9 cellular contexts compared by ENCODE assay signal in genomic region chr20:10671850-10672578, GRCh38. TPM values are rescaled to one million over a fixed set of nuclear protein-coding genes. Genes with fewer than 3 reads are reported as not detected.
DNase-seq lines count a peak whose midpoint lies in the region; ATAC-seq, FAIRE-seq and TF ChIP-seq lines count a peak whose summit lies in the region.
"Had no signal": no experiment of that assay in that cellular context is flagged by ENCODE, and none has a peak within 500 bp of the region (broad histone marks: within the 10 kb centered on the region; RNA-seq: fewer than 3 reads in every experiment).

No MANE protein-coding gene starts in this region.

- H3K36me3 ChIP-seq in GM12878 (ENCODE audit: control insufficient read depth in 2 of 2, insufficient read depth in 2 of 2, low read length in 1 of 2) (no peaks in the 10 kb centered on the region; a peak in 2 of 4 replicates), iPS-18a (ENCODE audit: control insufficient read depth, low read depth, low read length) (peaks cover 33% of the 10 kb centered on the region), small intestine (ENCODE audit: control insufficient read depth in 2 of 2, insufficient read depth in 2 of 2, low read length in 2 of 2) (peaks cover 0 to 4% of the 10 kb centered on the region in 2 donors)

- BruUV-seq in GM12878 (replicated peaks; lab: Mats Ljungman, UMichigan), result no TSS peak

- FAIRE-seq in GM12878 (lab: Jason Lieb, UNC), result peak; percentile 31
- no peak for FAIRE-seq in small intestine (lab: Jason Lieb, UNC)
- FAIRE-seq: G401.6 had no signal

- H2AFZ ChIP-seq in GM12878 (ENCODE audit: control insufficient read depth, low read depth, low read length), result peak overlapping the region; percentile 56

- H3K9me3 ChIP-seq in GM12878 (replicated peaks; ENCODE audit: control insufficient read depth, insufficient read depth, low read length) (no peaks in the 10 kb centered on the region), iPS-18a (ENCODE audit: control insufficient read depth, low read depth, low read length) (no peaks in the 10 kb centered on the region), small intestine (ENCODE audit: control insufficient read depth, low read depth) (no peaks in the 10 kb centered on the region)

- intact Hi-C loops in GM12878 (cut with micrococcal nuclease; ENCODE audit: unreplicated experiment), result loop anchor here (2.0 to 10.0 kb wide), 8 partner anchors 119 to 785 kb away; no protein-coding TSS in a partner anchor

- DNase-seq in NCI-H82 (lab: John Stamatoyannopoulos, UW) (peak; percentile 80), NCI-H82 treated with DMSO at 0.1 percent for 48 hours (lab: John Stamatoyannopoulos, UW; ENCODE audit: unreplicated experiment) (no peak), NCI-H2029 (lab: John Stamatoyannopoulos, UW) (peak; percentile 47), GM12878 (ENCODE audit: low read depth, low spot score) (no peak), small intestine (peak; percentile 58), mucosa of gallbladder (ENCODE audit: low spot score) (no peak)

- H3K9ac ChIP-seq in GM12878 (ENCODE audit: control insufficient read depth, insufficient read depth, low read length) (peak overlapping the region; percentile 62), iPS-18a (ENCODE audit: low read length) (peak overlapping the region; percentile 81)

- RAD21 ChIA-PET in GM12878 (lab: Charles Lee; ENCODE audit: unreplicated experiment), result interaction anchor here (0.6 to 3.6 kb wide), 13 partner anchors 9 to 872 kb away, joined by 3 to 30 read pairs (median 5); partner anchors contain the start of genes MKKS and SLX4IP

- CTCF ChIA-PET in GM12878 (lab: Yijun Ruan, JAX), result interaction anchor here (0.7 to 2.6 kb wide), 21 partner anchors 11 to 872 kb away, joined by 3 to 14 read pairs (median 4); no protein-coding TSS in a partner anchor

- SMC1A ChIA-PET in GM12878 (lab: Charles Lee; ENCODE audit: uncharacterized antibody, unreplicated experiment), result interaction anchor here (0.6 to 2.3 kb wide), 22 partner anchors 16 to 605 kb away, joined by 3 to 15 read pairs (median 5); no protein-coding TSS in a partner anchor

- peak overlapping the region; percentile 81 for H3K4me3 ChIP-seq in GM12878
- peak overlapping the region; percentile 93 for H3K4me3 ChIP-seq in iPS-18a (ENCODE audit: low read length)
- H3K4me3 ChIP-seq in small intestine (ENCODE audit: low read depth in 1 of 2, low read length in 2 of 2), result peak overlapping the region; percentile 74 to 85

- H3K27ac ChIP-seq in GM12878 (ENCODE audit: control insufficient read depth, insufficient read depth) (peak overlapping the region; percentile 66), iPS-18a (ENCODE audit: low read length) (no peak overlapping the region), small intestine (ENCODE audit: low read depth in 1 of 2, low read length in 1 of 2) (peak overlapping the region; percentile 96 to 100)

- no peak for TF ChIP-seq RAD21 in GM12878 (IDR thresholded peaks at IDR 0.05; ENCODE audit: insufficient read depth, low read depth, low read length)

- TF ChIP-seq POLR2A in GM12878 (IDR thresholded peaks at IDR 0.05; ENCODE audit: low read depth, low read length), result no peak; the same call in 1 of the 2 replicates

- peaks cover 0 to 5% of the 10 kb centered on the region in 2 experiments; a peak in 2 of 4 replicates for H3K27me3 ChIP-seq in GM12878 (replicated peaks in 1 of 2; ENCODE audit: control insufficient read depth in 2 of 2, insufficient read depth in 2 of 2, low read length in 1 of 2)
- no peaks in the 10 kb centered on the region for H3K27me3 ChIP-seq in iPS-18a (ENCODE audit: control insufficient read depth, insufficient read depth, low read length)
- no peaks in the 10 kb centered on the region for H3K27me3 ChIP-seq in small intestine (ENCODE audit: control insufficient read depth in 2 of 2, insufficient read depth in 2 of 2, low read length in 2 of 2)

- H4K20me1 ChIP-seq in GM12878 (ENCODE audit: control insufficient read depth, insufficient read depth), result no peaks in the 10 kb centered on the region

- peaks cover 10% of the 10 kb centered on the region for H3K79me2 ChIP-seq in GM12878 (ENCODE audit: control insufficient read depth, insufficient read depth, low read length)

- in situ Hi-C loops in GM12878 (cut with MboI), result loop anchor here (5.0 to 10.0 kb wide), 2 partner anchors 600 to 873 kb away; no protein-coding TSS in a partner anchor

- TF ChIP-seq CTCF in GM12878 (IDR thresholded peaks at IDR 0.05 in 2 of 3, conservative IDR thresholded peaks at IDR 0.05 in 1 of 3; ENCODE audit: control insufficient read depth in 2 of 3, extremely low read depth in 1 of 3, insufficient read depth in 1 of 3, low read depth in 3 of 3, low read length in 3 of 3), result no peak

- peak; percentile 6 for ATAC-seq in GM12878
- no peak for ATAC-seq in HG03159 (IDR thresholded peaks at IDR 0.05; ENCODE audit: unreplicated experiment)

- H3K4me2 ChIP-seq in GM12878 (ENCODE audit: control insufficient read depth, insufficient read depth), result peak overlapping the region; percentile 32

- WGBS in GM12878 (ENCODE audit: insufficient coverage, insufficient replicate concordance, low lambda C conversion rate, missing lambda C conversion rate), result 2% methylated on average over 36 of the region's 42 CpGs
- 0 to 2% (median 1%) methylated on average over 36 to 42 of the region's 42 CpGs for WGBS in small intestine, 3 donors

- H3K4me1 ChIP-seq in GM12878 (ENCODE audit: control insufficient read depth, insufficient read depth, low read length) (peaks cover 27% of the 10 kb centered on the region), iPS-18a (ENCODE audit: control insufficient read depth, low read depth, low read length) (peaks cover 48% of the 10 kb centered on the region), small intestine (ENCODE audit: control insufficient read depth in 2 of 2, insufficient read depth in 1 of 2, low read depth in 1 of 2, low read length in 1 of 2) (peaks cover 0 to 6% of the 10 kb centered on the region in 2 donors)

- no peak for TF ChIP-seq EP300 in GM12878 (IDR thresholded peaks at IDR 0.05; ENCODE audit: borderline replicate concordance in 1 of 2, control insufficient read depth in 1 of 2, low read depth in 2 of 2, low read length in 2 of 2)

- POLR2A ChIA-PET in GM12878 (lab: Charles Lee), result interaction anchor here (0.6 to 1.1 kb wide), 5 partner anchors 85 to 600 kb away, joined by 3 to 5 read pairs (median 3); no protein-coding TSS in a partner anchor

TF ChIP-seq in GM12878, 131 proteins besides CTCF, POLR2A, EP300 and RAD21:
- TF ChIP-seq POU2F2 (IDR thresholded peaks at IDR 0.05; ENCODE audit: borderline replicate concordance, low read depth, low read length), result no peak
- 0 out of 2 replicates have a peak, but pooled peaks have one; percentile 4 for TF ChIP-seq BCL11A (IDR thresholded peaks at IDR 0.05; ENCODE audit: low read depth, low read length)
- 0 out of 3 replicates have a peak, but pooled peaks of 1 of the 2 experiments have one; percentile 39 for TF ChIP-seq EGR1 (IDR thresholded peaks at IDR 0.05; ENCODE audit: borderline replicate concordance in 1 of 2, low read depth in 2 of 2, low read length in 2 of 2)
- TF ChIP-seq RUNX3 (IDR thresholded peaks at IDR 0.05; ENCODE audit: low read length), result 0 out of 2 replicates have a peak, but pooled peaks have one; percentile 4
- TF ChIP-seq, protein P1, sequence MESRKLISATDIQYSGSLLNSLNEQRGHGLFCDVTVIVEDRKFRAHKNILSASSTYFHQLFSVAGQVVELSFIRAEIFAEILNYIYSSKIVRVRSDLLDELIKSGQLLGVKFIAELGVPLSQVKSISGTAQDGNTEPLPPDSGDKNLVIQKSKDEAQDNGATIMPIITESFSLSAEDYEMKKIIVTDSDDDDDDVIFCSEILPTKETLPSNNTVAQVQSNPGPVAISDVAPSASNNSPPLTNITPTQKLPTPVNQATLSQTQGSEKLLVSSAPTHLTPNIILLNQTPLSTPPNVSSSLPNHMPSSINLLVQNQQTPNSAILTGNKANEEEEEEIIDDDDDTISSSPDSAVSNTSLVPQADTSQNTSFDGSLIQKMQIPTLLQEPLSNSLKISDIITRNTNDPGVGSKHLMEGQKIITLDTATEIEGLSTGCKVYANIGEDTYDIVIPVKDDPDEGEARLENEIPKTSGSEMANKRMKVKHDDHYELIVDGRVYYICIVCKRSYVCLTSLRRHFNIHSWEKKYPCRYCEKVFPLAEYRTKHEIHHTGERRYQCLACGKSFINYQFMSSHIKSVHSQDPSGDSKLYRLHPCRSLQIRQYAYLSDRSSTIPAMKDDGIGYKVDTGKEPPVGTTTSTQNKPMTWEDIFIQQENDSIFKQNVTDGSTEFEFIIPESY (IDR thresholded peaks at IDR 0.05), result no peak

RNA-seq across cellular contexts. Expression of gene JAG1, which starts 1.8 kb away (rescaled TPM):
- total RNA-seq in GM12878 (2013; cell fraction: nucleolus; rRNA removed), result 19.2 and 20.7 TPM in 2 replicates
- total RNA-seq in GM12878 (2014; rRNA removed) (2.1 and 2.5 TPM in 2 replicates), GM12878 (2014; rRNA removed; fragmentation: Illumina TruSeq; extraction: Trizol) (1.3 TPM in 2 replicates), GM12878 (2021) (3.1 and 3.2 TPM in 2 replicates), mucosa of gallbladder (36.8 TPM)
- 0.98 TPM for polyA plus RNA-seq in GM12878 (2011; ENCODE audit: low read depth)
- polyA plus RNA-seq in GM12878 (2011; rRNA removed) (5.0 and 6.9 TPM in 2 replicates), GM12878 (2014; fragmentation: Illumina TruSeq; extraction: Trizol) (1.4 and 2.2 TPM in 2 replicates), GM12878 (2014; fragmentation: Nextera tagmentation; extraction: Ambion mirVana) (1 to 10 TPM in 1 of 2 experiments, under 1 TPM in 1; 0.66 to 1.0 TPM), GM12878 (2014; rRNA removed) (2.0 and 2.2 TPM in 2 replicates), GM12878 (2016; fragmentation: Nextera tagmentation; extraction: Ambion mirVana) (1 to 10 TPM; 1.1 to 1.6 TPM), small intestine (10 to 100 TPM in 2 of 3 donors, 1 to 10 TPM in 1; 6.3 to 18.7 (median 12.7) TPM)
- 6.0 and 8.3 TPM in 2 replicates for polyA plus RNA-seq in GM12878 (2011; cell fraction: cytosol; rRNA removed)
- 25.9 and 26.5 TPM in 2 replicates for polyA plus RNA-seq in GM12878 (2011; cell fraction: nucleus; rRNA removed)
- 2.4 and 5.1 TPM in 2 replicates for polyA plus RNA-seq in GM12878 (2012)
- 23.6 and 27.0 TPM in 2 replicates for polyA minus RNA-seq in GM12878 (2011; rRNA and poly(A)+ RNA removed)
- polyA minus RNA-seq in GM12878 (2011; cell fraction: cytosol; rRNA and poly(A)+ RNA removed), result 7.1 and 8.8 TPM in 2 replicates
- 21.8 and 23.7 TPM in 2 replicates for polyA minus RNA-seq in GM12878 (2011; cell fraction: nucleus; rRNA and poly(A)+ RNA removed)

Comparison
In these comparisons a context has a peak if more than half of its experiments do, and no peak if none do; other contexts are left out.
1. DNase-seq: peak in NCI-H82 (single experiment), NCI-H2029 (single experiment) and small intestine (single experiment); none in NCI-H82 treated with DMSO at 0.1 percent for 48 hours (single experiment), GM12878 (single experiment) and mucosa of gallbladder (single experiment).
2. Peak in every context shown above with its lines, with median percentiles within 50 percentile points of each other: H3K4me3 ChIP-seq.